ENCODE assay signal across 16 cellular contexts in the genomic region with DNA sequence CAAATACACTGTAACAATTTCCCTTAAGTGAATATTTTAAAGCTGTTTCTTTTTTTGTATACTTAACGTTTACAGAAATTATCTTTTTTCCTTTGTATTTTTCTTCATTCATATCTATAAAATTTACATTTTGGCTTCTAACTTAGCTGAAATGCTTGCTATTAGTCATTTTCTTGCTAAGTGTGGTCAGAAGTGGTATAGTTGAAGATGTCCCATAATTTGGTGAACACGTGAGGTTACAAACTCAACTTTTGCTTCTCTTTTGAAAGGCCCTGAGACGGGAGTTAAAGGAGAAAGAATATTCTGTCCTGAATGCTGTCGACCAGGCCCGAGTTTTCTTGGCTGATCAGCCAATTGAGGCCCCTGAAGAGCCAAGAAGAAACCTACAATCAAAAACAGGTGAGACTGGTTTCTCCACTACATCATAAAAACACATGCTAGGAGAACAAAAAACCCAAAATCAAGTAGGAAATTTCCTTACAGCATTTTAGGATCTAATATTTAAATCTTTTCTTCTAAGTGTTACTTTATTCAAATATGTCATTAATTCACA.
DNase-seq lines count a peak whose midpoint lies in the region; ATAC-seq lines count a peak whose summit lies in the region.
"Had no signal": no experiment of that assay in that cellular context is flagged by ENCODE, and none has a peak within 500 bp of the region (broad histone marks: within the 10 kb centered on the region; RNA-seq: fewer than 3 reads in every experiment).

No MANE protein-coding gene starts in this region.

- H3K9me3 ChIP-seq in HUES64 (ENCODE audit: insufficient read depth, low read depth, low read length) = no peaks in the 10 kb centered on the region
- H3K9me3 ChIP-seq: HAP-1 had no signal

- intact Hi-C loops in left ventricle myocardium superior (cut with micrococcal nuclease) = no loop called here

- peaks cover under 1% of the 10 kb centered on the region for H3K9me3 Mint-ChIP-seq in activated naive CD4-positive, alpha-beta T cell treated with anti-CD3 and anti-CD28 coated beads, Interleukin-2, amount 10 ng/mL, durations not matched to agents 7 days and 5 days
- H3K9me3 Mint-ChIP-seq: activated naive CD4-positive, alpha-beta T cell treated with anti-CD3 and anti-CD28 coated beads, Interleukin-2, amount 50 U/mL, for 24 hours; IgD-negative memory B cell had no signal

- ATAC-seq in GM18511 (IDR thresholded peaks at IDR 0.05; ENCODE audit: unreplicated experiment) = peak; percentile 48
- peak; percentile 39 for ATAC-seq in GM21786 (IDR thresholded peaks at IDR 0.05; ENCODE audit: unreplicated experiment)
- no peak for ATAC-seq in left ventricle myocardium superior
- ATAC-seq in GM18907 (IDR thresholded peaks at IDR 0.05; ENCODE audit: unreplicated experiment) = no peak

- H3K4me3 ChIP-seq in HUES64 (ENCODE audit: low read length) = no peak overlapping the region
- H3K4me3 ChIP-seq: HAP-1 had no signal

- H3K36me3 ChIP-seq in HUES64 (ENCODE audit: insufficient read depth, low read length) = peaks cover 7% of the 10 kb centered on the region

- H3K27ac ChIP-seq in HUES64 (ENCODE audit: low read depth, low read length) = peak overlapping the region; percentile 52

- H3K36me3 Mint-ChIP-seq in activated naive CD4-positive, alpha-beta T cell treated with anti-CD3 and anti-CD28 coated beads, Interleukin-2, amount 10 ng/mL, durations not matched to agents 7 days and 5 days = peaks cover 31% of the 10 kb centered on the region

- whole genome bisulfite sequencing in HUES64 = 95% methylated on average over 4 of the region's 5 CpGs

- H3K4me1 ChIP-seq in HUES64 (ENCODE audit: insufficient read depth, low read length) = peaks cover 29% of the 10 kb centered on the region

- H3K27me3 ChIP-seq in HUES64 (ENCODE audit: insufficient read depth, low read length) = no peaks in the 10 kb centered on the region

- peaks cover 31% of the 10 kb centered on the region for H3K4me1 Mint-ChIP-seq in activated naive CD4-positive, alpha-beta T cell treated with anti-CD3 and anti-CD28 coated beads, Interleukin-2, amount 10 ng/mL, durations not matched to agents 7 days and 5 days

- H3K4me3 Mint-ChIP-seq in activated naive CD4-positive, alpha-beta T cell treated with anti-CD3 and anti-CD28 coated beads, Interleukin-2, amount 10 ng/mL, durations not matched to agents 7 days and 5 days = no peak overlapping the region
- H3K4me3 Mint-ChIP-seq: activated naive CD4-positive, alpha-beta T cell treated with anti-CD3 and anti-CD28 coated beads, Interleukin-2, amount 50 U/mL, for 24 hours had no signal

- H3K9ac ChIP-seq in HUES64 (ENCODE audit: low read depth, low read length) = peak overlapping the region; percentile 39; the same call in 1 of the 2 replicates

- CTCF ChIA-PET in activated naive CD4-positive, alpha-beta T cell treated with anti-CD3 and anti-CD28 coated beads, Interleukin-2, amount 10 ng/mL, durations not matched to agents 7 days and 5 days (lab: Charles Lee) = no interaction called here

- H3K27ac Mint-ChIP-seq in activated naive CD4-positive, alpha-beta T cell treated with anti-CD3 and anti-CD28 coated beads, Interleukin-2, amount 10 ng/mL, durations not matched to agents 7 days and 5 days = no peak overlapping the region
- H3K27ac Mint-ChIP-seq: activated naive CD4-positive, alpha-beta T cell treated with anti-CD3 and anti-CD28 coated beads, Interleukin-2, amount 50 U/mL, for 24 hours; IgD-negative memory B cell had no signal

- peak; percentile 17 for DNase-seq in iPS-NIHi11 (ENCODE audit: low spot score)
- DNase-seq in cerebellar cortex (ENCODE audit: low spot score) = no peak
- DNase-seq in activated naive CD4-positive, alpha-beta T cell treated with anti-CD3 and anti-CD28 coated beads, Interleukin-2, amount 10 ng/mL, durations not matched to agents 7 days and 5 days = no peak
- DNase-seq in left ventricle myocardium superior = no peak
- DNase-seq: central memory CD4-positive, alpha-beta T cell; DMS 273 treated with DMSO at 0.1 percent for 48 hours; NCI-H524; SHP77; T1000 had no signal

- no peaks in the 10 kb centered on the region for H3K27me3 Mint-ChIP-seq in activated naive CD4-positive, alpha-beta T cell treated with anti-CD3 and anti-CD28 coated beads, Interleukin-2, amount 10 ng/mL, durations not matched to agents 7 days and 5 days
- H3K27me3 Mint-ChIP-seq: activated naive CD4-positive, alpha-beta T cell treated with anti-CD3 and anti-CD28 coated beads, Interleukin-2, amount 50 U/mL, for 24 hours; IgD-negative memory B cell had no signal

Comparison
In these comparisons a context has a peak if more than half of its experiments do, and no peak if none do; other contexts are left out.
1. ATAC-seq: peak in GM18511 (single experiment) and GM21786 (single experiment); none in left ventricle myocardium superior (single experiment) and GM18907 (single experiment).